In the genomic region with DNA sequence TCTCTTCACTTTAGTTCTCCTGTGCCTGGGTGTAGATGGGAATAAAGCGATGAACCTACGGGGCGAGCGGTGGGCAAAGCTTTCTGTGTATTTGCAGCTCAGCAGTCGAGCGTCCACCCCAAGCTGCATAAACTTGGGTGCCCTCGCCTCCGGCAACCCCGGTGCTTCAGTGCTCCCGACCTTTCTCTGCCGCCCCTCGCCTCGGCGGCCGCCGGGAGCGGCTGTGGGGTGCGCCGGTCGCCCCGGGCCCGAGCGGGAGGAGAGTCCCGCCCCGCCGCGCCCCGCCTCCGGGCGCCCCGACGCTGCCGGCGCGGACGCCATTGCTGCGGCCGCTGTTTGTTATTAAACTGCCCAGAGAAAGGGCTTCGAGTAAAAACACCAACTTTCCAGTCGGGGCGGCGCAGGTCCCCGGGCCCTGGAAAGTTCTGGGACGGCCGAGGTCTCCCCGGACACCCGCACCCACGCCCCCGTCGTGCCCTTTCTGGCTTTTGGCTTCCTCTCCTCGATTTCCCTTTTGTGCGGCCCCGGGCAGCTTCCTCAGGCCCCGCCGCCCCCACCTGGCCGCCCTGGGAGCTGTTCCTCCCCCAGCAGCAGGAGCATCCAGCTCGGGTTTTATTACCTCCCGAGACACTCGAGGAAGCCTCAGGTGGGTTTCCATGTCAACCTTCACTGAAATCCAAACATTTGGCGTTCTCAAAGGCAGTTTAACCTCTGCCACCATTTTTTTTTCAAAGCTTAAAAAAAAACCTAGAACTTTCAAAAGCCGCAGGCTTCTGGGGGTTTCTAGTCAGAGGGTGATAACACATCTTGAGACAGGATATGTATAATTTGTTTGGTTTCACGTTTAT, we compare ENCODE assay signal across 8 cellular contexts.
DNase-seq lines count a peak whose midpoint lies in the region; ATAC-seq, FAIRE-seq and TF ChIP-seq lines count a peak whose summit lies in the region.

No MANE protein-coding gene starts in this region.

- peak; percentile 62 to 69 for DNase-seq in A549 (ENCODE audit: low read depth in 1 of 2, low spot score in 1 of 2)
- peak; percentile 68 for DNase-seq in NCI-H345 treated with DMSO at 0.1 percent for 48 hours (lab: John Stamatoyannopoulos, UW; ENCODE audit: unreplicated experiment)
- DNase-seq in activated CD8-positive, alpha-beta memory T cell treated with anti-CD3 and anti-CD28 coated beads for 4 hours (ENCODE audit: low read depth in 2 of 2) = peak; percentile 8 to 9
- peak; percentile 79 for DNase-seq in endodermal cell
- peak; percentile 48 for DNase-seq in mucosa of gallbladder (ENCODE audit: low spot score)
- DNase-seq in stimulated activated naive CD4-positive, alpha-beta T cell (lab: John Stamatoyannopoulos, UW) = peak; percentile 31 to 72 (median 54)

- H3K9me3 ChIP-seq in A549 (no peaks in the 10 kb centered on the region), endodermal cell (ENCODE audit: control insufficient read depth, low read length) (no peaks in the 10 kb centered on the region)

- H3K9ac ChIP-seq in endodermal cell (ENCODE audit: extremely low read depth, low read length, poor library complexity, severe bottlenecking) = no peak overlapping the region

- H3K4me2 ChIP-seq in A549 = peak overlapping the region; percentile 79

- peaks cover 3% of the 10 kb centered on the region for H3K27me3 Mint-ChIP-seq in endodermal cell (ENCODE audit: insufficient read depth)

- WGBS in A549 (ENCODE audit: missing lambda C conversion rate) = 7% methylated on average over 35 of the region's 62 CpGs
- WGBS in endodermal cell (ENCODE audit: insufficient coverage in 1 of 2, insufficient read length in 1 of 2), 2 experiments = 60 to 81% methylated on average over 37 to 62 of the region's 62 CpGs

- H3K27me3 ChIP-seq in endodermal cell (ENCODE audit: control insufficient read depth, insufficient read depth, low read length, poor library complexity, severe bottlenecking) = no peaks in the 10 kb centered on the region

- TF ChIP-seq CTCF in A549 (IDR thresholded peaks at IDR 0.05) (peak; percentile 25; the same call in 2 of the 3 replicates), endodermal cell (conservative IDR thresholded peaks at IDR 0.05) (peak; percentile 39)

- TF ChIP-seq POLR2A in A549 (IDR thresholded peaks at IDR 0.05; ENCODE audit: low read length) = peak; percentile 60
- TF ChIP-seq POLR2A in GM18526 (IDR thresholded peaks at IDR 0.05; ENCODE audit: extremely low read depth, insufficient read length) = peak; percentile 41

- peak; percentile 81 to 90 for ATAC-seq in A549
- ATAC-seq in HG03045 (IDR thresholded peaks at IDR 0.05; ENCODE audit: unreplicated experiment) = peak; percentile 91

- peak overlapping the region; percentile 80 to 92 for H3K27ac ChIP-seq in A549
- no peak overlapping the region for H3K27ac ChIP-seq in endodermal cell (ENCODE audit: low read depth, low read length)

- no peak for FAIRE-seq in A549 (lab: Jason Lieb, UNC)

- CTCF ChIA-PET in A549 (lab: Yijun Ruan, JAX) = interaction anchor here (0.6 to 2.2 kb wide), 8 partner anchors 11 to 398 kb away, joined by 3 to 9 read pairs (median 4); no protein-coding TSS in a partner anchor

- POLR2A ChIA-PET in A549 (lab: Yijun Ruan, JAX) = interaction anchor here (0.6 to 2.3 kb wide), 7 partner anchors 33 to 460 kb away, joined by 3 to 22 read pairs (median 4); partner anchors contain the start of genes ADAMTS6, CENPK and PPWD1

- peak; percentile 11 to 47; a peak in 2 of 5 replicates for TF ChIP-seq RAD21 in A549 (conservative IDR thresholded peaks at IDR 0.05 in 1 of 2, IDR thresholded peaks at IDR 0.05 in 1 of 2)

- H3K36me3 Mint-ChIP-seq in endodermal cell (ENCODE audit: low read depth) = no peaks in the 10 kb centered on the region

- peak overlapping the region; percentile 55 for H3K4me3 Mint-ChIP-seq in endodermal cell

- TF ChIP-seq EP300 in A549 (IDR thresholded peaks at IDR 0.05) = no peak

- peaks cover 3% of the 10 kb centered on the region; the same call in 1 of the 3 replicates for H3K4me1 ChIP-seq in A549
- H3K4me1 ChIP-seq in endodermal cell (ENCODE audit: control insufficient read depth, insufficient read depth, low read length) = peaks cover 17% of the 10 kb centered on the region

- no peaks in the 10 kb centered on the region for H3K9me3 Mint-ChIP-seq in endodermal cell

- H3K4me1 Mint-ChIP-seq in endodermal cell = peaks cover 52% of the 10 kb centered on the region

- H3K4me3 ChIP-seq in A549 (peak overlapping the region; percentile 57), endodermal cell (ENCODE audit: low read length) (no peak overlapping the region)

- no peaks in the 10 kb centered on the region for H3K36me3 ChIP-seq in endodermal cell (ENCODE audit: control insufficient read depth, insufficient read depth, low read length)

- peak overlapping the region; percentile 96 for H3K27ac Mint-ChIP-seq in endodermal cell

TF ChIP-seq in A549, 52 proteins besides CTCF, POLR2A, EP300 and RAD21:
- TF ChIP-seq JUN (IDR thresholded peaks at IDR 0.05) (peak in 1 of 2 experiments; percentile 53; a peak in 1 of 5 replicates), PHF8 (IDR thresholded peaks at IDR 0.05; ENCODE audit: borderline replicate concordance, low read depth) (no peak)
- TF ChIP-seq, protein P1, sequence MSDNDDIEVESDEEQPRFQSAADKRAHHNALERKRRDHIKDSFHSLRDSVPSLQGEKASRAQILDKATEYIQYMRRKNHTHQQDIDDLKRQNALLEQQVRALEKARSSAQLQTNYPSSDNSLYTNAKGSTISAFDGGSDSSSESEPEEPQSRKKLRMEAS (IDR thresholded peaks at IDR 0.05) = peak; percentile 42
TF ChIP-seq in A549: peak in this region for 2.

Comparison
In these comparisons a context has a peak if more than half of its experiments do, and no peak if none do; other contexts are left out.
1. DNase-seq: peak in every context shown above with its lines; median percentile 79 in endodermal cell; 68 in NCI-H345 treated with DMSO at 0.1 percent for 48 hours; 66 in A549; 54 in stimulated activated naive CD4-positive, alpha-beta T cell; 48 in mucosa of gallbladder; 8 in activated CD8-positive, alpha-beta memory T cell treated with anti-CD3 and anti-CD28 coated beads for 4 hours.